ENCODE assay signal across 18 cellular contexts in the genomic region with DNA sequence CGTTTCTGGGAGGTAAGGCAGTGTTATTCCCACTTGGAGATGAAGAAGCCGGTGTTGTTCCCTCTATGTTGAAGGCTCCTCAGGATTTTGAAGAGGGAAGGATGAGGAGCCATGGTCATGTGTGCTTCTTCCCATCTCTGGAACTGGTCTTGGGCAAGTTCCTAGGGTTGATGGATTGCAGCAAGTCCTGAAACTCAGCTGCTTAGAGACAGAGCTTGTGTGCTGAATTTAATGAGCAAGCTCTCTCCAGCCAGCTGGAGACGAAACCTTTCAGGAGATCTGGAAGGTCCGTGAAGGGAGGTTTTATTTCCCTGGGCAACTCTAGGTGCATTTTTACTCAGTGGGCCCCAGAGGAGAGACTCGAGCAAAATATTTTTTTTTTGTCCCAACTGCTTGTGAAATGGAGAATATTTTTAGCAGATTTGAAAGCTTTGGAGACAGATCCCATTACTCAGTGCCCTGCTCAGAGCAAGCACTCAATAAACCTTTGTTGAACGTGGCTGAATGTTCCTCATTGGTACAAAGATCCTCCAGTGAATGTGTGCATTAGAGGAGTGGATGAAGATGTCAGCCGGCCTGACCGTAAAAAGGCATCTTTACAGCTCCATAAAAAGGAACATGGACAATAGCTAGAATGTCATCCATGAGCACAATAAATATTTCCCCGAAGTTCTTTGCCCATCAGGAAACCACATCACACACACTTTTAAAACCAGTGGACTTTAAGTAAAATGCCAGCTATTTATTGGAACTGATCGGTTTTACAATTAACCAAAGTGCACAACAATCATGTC.
"Had no signal": no experiment of that assay in that cellular context is flagged by ENCODE, and none has a peak within 500 bp of the region (broad histone marks: within the 10 kb centered on the region; RNA-seq: fewer than 3 reads in every experiment).

No MANE protein-coding gene starts in this region.

- H3K27ac ChIP-seq: heart right ventricle, lower lobe of right lung, neutrophil, right lobe of liver had no signal

- H3K27me3 ChIP-seq: heart right ventricle, right lobe of liver, tibial artery had no signal

- H3K4me1 ChIP-seq: lower lobe of right lung, right lobe of liver had no signal

- ATAC-seq: activated CD8-positive, alpha-beta memory T cell treated with anti-CD3 and anti-CD28 coated beads, Interleukin-2, amount 10 ng/mL, durations not matched to agents 7 days and 5 days; left colon; lower lobe of right lung; right lobe of liver had no signal

- H3K4me3 ChIP-seq: heart right ventricle, lower lobe of right lung, right lobe of liver, tibial artery had no signal

- H3K9me3 ChIP-seq: heart right ventricle, lower lobe of right lung, neutrophil, right lobe of liver, SK-N-SH, tibial artery had no signal

- DNase-seq: activated CD4-positive, alpha-beta T cell treated with anti-CD3 and anti-CD28 coated beads, Interleukin-2, amount 50 U/mL, for 4 hours; activated CD4-positive, CD25-positive, alpha-beta regulatory T cell treated with anti-CD3 and anti-CD28 coated beads, Interleukin-2, amount 50 U/mL, for 72 hours; activated CD8-positive, alpha-beta memory T cell treated with anti-CD3 and anti-CD28 coated beads, Interleukin-2, amount 10 ng/mL, durations not matched to agents 7 days and 5 days; activated gamma-delta T cell; activated naive CD8-positive, alpha-beta T cell treated with anti-CD3 and anti-CD28 coated beads for 36 hours; activated T-cell treated with anti-CD3 and anti-CD28 coated beads, Interleukin-2, amount 50 U/mL, for 24 hours; effector memory CD4-positive, alpha-beta T cell; foreskin melanocyte; heart right ventricle; left colon; lower lobe of right lung; right lobe of liver; SK-N-SH; stimulated activated CD4-positive, alpha-beta T cell treated with anti-CD3 and anti-CD28 coated beads, Interleukin-1b, Interleukin-23, amount 100 ng/mL, for 48 hours; T-helper 1 cell; T1000 had no signal

- H3K9ac ChIP-seq: SK-N-SH had no signal

- H3K36me3 ChIP-seq: heart right ventricle, lower lobe of right lung, neutrophil, right lobe of liver, tibial artery had no signal
